Comparison of ENCODE assay signal across 18 cellular contexts in the genomic region with DNA sequence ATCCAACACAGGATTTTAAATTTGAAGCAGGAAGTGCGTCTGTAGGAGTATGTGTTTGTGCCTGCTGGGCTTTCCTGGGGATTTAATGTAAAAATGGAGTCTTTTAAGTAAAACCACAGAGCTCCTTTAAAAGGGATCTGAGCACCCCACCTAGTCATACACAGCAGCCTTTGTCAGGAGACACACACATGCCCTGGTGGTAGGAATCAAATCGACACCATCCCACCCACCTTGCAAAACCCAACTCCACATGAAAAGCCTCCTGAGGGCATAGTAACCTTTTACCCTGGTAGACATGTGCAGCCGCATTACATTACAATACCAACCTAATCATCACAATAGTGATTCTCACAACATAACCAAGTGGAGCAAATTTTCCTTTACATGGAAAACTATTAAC. TPM values are rescaled to one million over a fixed set of nuclear protein-coding genes. Genes with fewer than 3 reads are reported as not detected.
A peak's percentile ranks its signal among the peaks of the same experiment; 100 is the strongest.
DNase-seq lines count a peak whose midpoint lies in the region; ATAC-seq and TF ChIP-seq lines count a peak whose summit lies in the region.
"Had no signal": no experiment of that assay in that cellular context is flagged by ENCODE, and none has a peak within 500 bp of the region (broad histone marks: within the 10 kb centered on the region; RNA-seq: fewer than 3 reads in every experiment).

No MANE protein-coding gene starts in this region.

- H2BK15ac ChIP-seq in neuronal stem cell (ENCODE audit: low read length), result no peak overlapping the region

- no peak overlapping the region for H2AFZ ChIP-seq in neuronal stem cell (ENCODE audit: low read length)

- no peak overlapping the region for H4K91ac ChIP-seq in neuronal stem cell (ENCODE audit: low read depth, low read length, poor library complexity)

- no peak for ATAC-seq in GM21619 (IDR thresholded peaks at IDR 0.05; ENCODE audit: unreplicated experiment)
- ATAC-seq: left lung, pancreas had no signal

- H3K27me3 ChIP-seq in HUES48 (ENCODE audit: control insufficient read depth, insufficient read depth, low read length), result no peaks in the 10 kb centered on the region
- H3K27me3 ChIP-seq in neuronal stem cell (ENCODE audit: control insufficient read depth in 3 of 3, insufficient read depth in 3 of 3, low read depth in 1 of 3, low read length in 3 of 3), result no peaks in the 10 kb centered on the region
- H3K27me3 ChIP-seq: dorsolateral prefrontal cortex, left lung, pancreas had no signal

- H2BK120ac ChIP-seq in neuronal stem cell (ENCODE audit: low read depth, low read length), result no peak overlapping the region

- H2AK5ac ChIP-seq in neuronal stem cell (ENCODE audit: low read depth, low read length), result no peak overlapping the region

- H3K9ac ChIP-seq in HUES48 (ENCODE audit: low read depth, low read length), result peak overlapping the region; percentile 55; the same call in 1 of the 2 replicates
- H3K9ac ChIP-seq in neuronal stem cell (ENCODE audit: low read depth, low read length, poor library complexity), result no peak overlapping the region

- H3K4me3 Mint-ChIP-seq in T-helper 1 cell treated with Interleukin-12 subunit alpha and Interleukin-12 subunit beta and Interleukin-4 antibody, amounts not matched to agents 30 μg/mL and 1 μg/mL, for 36 hours, result no peak overlapping the region
- H3K4me3 Mint-ChIP-seq in chondrocyte (ENCODE audit: unreplicated experiment), result no peak overlapping the region
- no peak overlapping the region for H3K4me3 Mint-ChIP-seq in progenitor cell of endocrine pancreas (ENCODE audit: low read depth)

- H3K4me1 Mint-ChIP-seq in T-helper 1 cell treated with Interleukin-12 subunit alpha and Interleukin-12 subunit beta and Interleukin-4 antibody, amounts not matched to agents 30 μg/mL and 1 μg/mL, for 36 hours (ENCODE audit: low read depth), result peaks cover 42% of the 10 kb centered on the region
- peaks cover 5% of the 10 kb centered on the region for H3K4me1 Mint-ChIP-seq in chondrocyte (ENCODE audit: low read depth)
- peaks cover 54% of the 10 kb centered on the region for H3K4me1 Mint-ChIP-seq in progenitor cell of endocrine pancreas (ENCODE audit: low read depth)

- peak overlapping the region; percentile 34; the same call in 1 of the 2 replicates for H3K4me3 ChIP-seq in HUES48 (ENCODE audit: low read depth, low read length)
- no peak overlapping the region for H3K4me3 ChIP-seq in neuronal stem cell (ENCODE audit: low read length in 2 of 2)
- H3K4me3 ChIP-seq: dorsolateral prefrontal cortex, left lung, pancreas had no signal

- H3K36me3 Mint-ChIP-seq in T-helper 1 cell treated with Interleukin-12 subunit alpha and Interleukin-12 subunit beta and Interleukin-4 antibody, amounts not matched to agents 30 μg/mL and 1 μg/mL, for 36 hours (ENCODE audit: low read depth), result peaks cover 31% of the 10 kb centered on the region
- peaks cover 4% of the 10 kb centered on the region for H3K36me3 Mint-ChIP-seq in chondrocyte (ENCODE audit: low read depth)
- peaks cover 5% of the 10 kb centered on the region for H3K36me3 Mint-ChIP-seq in progenitor cell of endocrine pancreas (ENCODE audit: insufficient read depth)

- peaks cover 3% of the 10 kb centered on the region for H3K79me1 ChIP-seq in neuronal stem cell (ENCODE audit: low read depth, low read length)

- no peak overlapping the region for H2BK5ac ChIP-seq in neuronal stem cell (ENCODE audit: low read length)

- WGBS in neuronal stem cell (ENCODE audit: extremely low coverage in 2 of 2, insufficient read length in 2 of 2, insufficient replicate concordance in 1 of 2), 2 donors, result no CpG with 5 or more reads among the region's 3 CpGs

- H3K23ac ChIP-seq in neuronal stem cell (ENCODE audit: low read depth, low read length, poor library complexity), result no peak overlapping the region

- H3K9me3 Mint-ChIP-seq in T-helper 1 cell treated with Interleukin-12 subunit alpha and Interleukin-12 subunit beta and Interleukin-4 antibody, amounts not matched to agents 30 μg/mL and 1 μg/mL, for 36 hours, result no peaks in the 10 kb centered on the region
- no peaks in the 10 kb centered on the region for H3K9me3 Mint-ChIP-seq in chondrocyte (ENCODE audit: low read depth)
- H3K9me3 Mint-ChIP-seq in progenitor cell of endocrine pancreas (ENCODE audit: low read depth), result no peaks in the 10 kb centered on the region
- H3K9me3 Mint-ChIP-seq: activated naive CD4-positive, alpha-beta T cell treated with anti-CD3 and anti-CD28 coated beads, Interleukin-2, amount 50 U/mL, for 72 hours had no signal

- no peaks in the 10 kb centered on the region for H3K9me3 ChIP-seq in HUES48 (ENCODE audit: control insufficient read depth, insufficient read depth, low read length)
- no peaks in the 10 kb centered on the region for H3K9me3 ChIP-seq in neuronal stem cell (replicated peaks in 1 of 2; ENCODE audit: control insufficient read depth in 2 of 2, insufficient read depth in 1 of 2, low read depth in 1 of 2, low read length in 2 of 2)
- H3K9me3 ChIP-seq: left lung, pancreas had no signal

- peak; percentile 9 for TF ChIP-seq CTCF in chondrocyte (IDR thresholded peaks at IDR 0.05)
- no peak for TF ChIP-seq CTCF in progenitor cell of endocrine pancreas (IDR thresholded peaks at IDR 0.05; ENCODE audit: unreplicated experiment)

- H3K4me1 ChIP-seq in HUES48 (ENCODE audit: control insufficient read depth, insufficient read depth, low read length), result peaks cover 44% of the 10 kb centered on the region
- peaks cover 11 to 22% of the 10 kb centered on the region in 2 donors for H3K4me1 ChIP-seq in neuronal stem cell (ENCODE audit: control insufficient read depth in 2 of 2, insufficient read depth in 1 of 2, low read depth in 1 of 2, low read length in 2 of 2)

- H3K27ac ChIP-seq in HUES48 (ENCODE audit: low read depth, low read length) (peak overlapping the region; percentile 94), neuronal stem cell (replicated peaks; ENCODE audit: low read length) (no peak overlapping the region)
- H3K27ac ChIP-seq: 22Rv1, left lung, pancreas, RWPE1 had no signal

- H3K4me2 ChIP-seq in neuronal stem cell (ENCODE audit: insufficient read depth, low read length, poor library complexity, severe bottlenecking), result no peak overlapping the region

- peak overlapping the region; percentile 31 for H3K27ac Mint-ChIP-seq in T-helper 1 cell treated with Interleukin-12 subunit alpha and Interleukin-12 subunit beta and Interleukin-4 antibody, amounts not matched to agents 30 μg/mL and 1 μg/mL, for 36 hours
- H3K27ac Mint-ChIP-seq in chondrocyte (ENCODE audit: unreplicated experiment), result no peak overlapping the region
- no peak overlapping the region for H3K27ac Mint-ChIP-seq in progenitor cell of endocrine pancreas

- no peak overlapping the region for H3K18ac ChIP-seq in neuronal stem cell (ENCODE audit: low read length)

- no peak overlapping the region for H2BK12ac ChIP-seq in neuronal stem cell (ENCODE audit: low read length)

- DNase-seq in T-helper 1 cell (no peak), chondrocyte (ENCODE audit: low spot score) (no peak), neuronal stem cell (ENCODE audit: low spot score) (peak; percentile 17), progenitor cell of endocrine pancreas (ENCODE audit: low spot score, unreplicated experiment) (no peak), LoVo (ENCODE audit: low spot score) (no peak)
- DNase-seq: DMS79; dorsolateral prefrontal cortex; foreskin melanocyte; left lung; NCI-H2227 treated with DMSO at 0.1 percent for 48 hours; pancreas; stimulated activated CD4-positive, alpha-beta T cell treated with anti-CD3 and anti-CD28 coated beads, Interleukin-4, amount 100 ng/mL, for 24 hours had no signal

- no peak overlapping the region for H3K14ac ChIP-seq in neuronal stem cell (ENCODE audit: low read length)

- H3K36me3 ChIP-seq in HUES48 (ENCODE audit: control insufficient read depth, insufficient read depth, low read length), result peaks cover 21% of the 10 kb centered on the region; the same call in 1 of the 2 replicates
- peaks cover 5 to 45% of the 10 kb centered on the region in 2 donors for H3K36me3 ChIP-seq in neuronal stem cell (replicated peaks in 1 of 2; ENCODE audit: control insufficient read depth in 2 of 2, insufficient read depth in 2 of 2, low read length in 2 of 2)
- H3K36me3 ChIP-seq: left lung, pancreas had no signal

- no peaks in the 10 kb centered on the region for H3K27me3 Mint-ChIP-seq in T-helper 1 cell treated with Interleukin-12 subunit alpha and Interleukin-12 subunit beta and Interleukin-4 antibody, amounts not matched to agents 30 μg/mL and 1 μg/mL, for 36 hours (ENCODE audit: low read depth)
- no peaks in the 10 kb centered on the region for H3K27me3 Mint-ChIP-seq in chondrocyte (ENCODE audit: low read depth)
- no peaks in the 10 kb centered on the region for H3K27me3 Mint-ChIP-seq in progenitor cell of endocrine pancreas

- no peak overlapping the region for H4K8ac ChIP-seq in neuronal stem cell (ENCODE audit: low read depth, low read length)

- H3K4ac ChIP-seq in neuronal stem cell (ENCODE audit: low read length), result no peak overlapping the region

RNA-seq across cellular contexts. Expression of a gene that starts 29.0 kb away (rescaled TPM):
- total RNA-seq in chondrocyte (19.7 to 36.6 TPM (median 21.1 TPM) in 3 replicates), progenitor cell of endocrine pancreas (60.7 and 62.1 TPM in 2 replicates)
- polyA plus RNA-seq in neuronal stem cell (2013, experiment 1 of 2), result 47.7 TPM
- polyA plus RNA-seq in neuronal stem cell (2013, experiment 2 of 2), result 48.4 TPM
